8 cellular contexts compared by ENCODE assay signal in genomic region chr1:56803561-56804156, GRCh38. TPM values are rescaled to one million over a fixed set of nuclear protein-coding genes. Genes with fewer than 3 reads are reported as not detected.
DNase-seq lines count a peak whose midpoint lies in the region; ATAC-seq and TF ChIP-seq lines count a peak whose summit lies in the region.

No MANE protein-coding gene starts in this region.

- no peak overlapping the region for H3K4me3 Mint-ChIP-seq in natural killer cell

- H3K4me1 Mint-ChIP-seq in natural killer cell: no peaks in the 10 kb centered on the region

- no peak overlapping the region for H3K27ac Mint-ChIP-seq in natural killer cell

- peaks cover 0 to 3% of the 10 kb centered on the region in 2 donors for H3K27me3 Mint-ChIP-seq in natural killer cell (ENCODE audit: low read depth in 2 of 2)

- in situ Hi-C loops in GM13977 (cut with MboI; ENCODE audit: low pct_unique_long_range_greater_than_20kb, low sequenced_read_pairs, unreplicated experiment): no loop called here

- ATAC-seq in SK-N-SH treated with all-trans-retinoic acid at 6 μM for 48 hours (peak; percentile 70), left lobe of liver (peak; percentile 94), natural killer cell (no peak), HG03159 (IDR thresholded peaks at IDR 0.05; ENCODE audit: unreplicated experiment) (no peak), HG03097 (IDR thresholded peaks at IDR 0.05; ENCODE audit: low FRiP score, unreplicated experiment) (no peak)

- intact Hi-C loops in natural killer cell (cut with micrococcal nuclease): no loop called here

- no peaks in the 10 kb centered on the region for H3K36me3 Mint-ChIP-seq in natural killer cell

- peak; percentile 45 for TF ChIP-seq CTCF in GM13977 (IDR thresholded peaks at IDR 0.05; ENCODE audit: extremely low read depth, insufficient read depth, missing control alignments)
- no peak for TF ChIP-seq CTCF in natural killer cell (IDR thresholded peaks at IDR 0.05)

- no peaks in the 10 kb centered on the region for H3K9me3 Mint-ChIP-seq in natural killer cell

- DNase-seq in AG20443 (ENCODE audit: low spot score) (peak; percentile 47), GM13977 (ENCODE audit: low spot score) (no peak), HuH-7 (ENCODE audit: low spot score) (peak; percentile 43), left lobe of liver (ENCODE audit: low spot score) (no peak), natural killer cell (no peak)

TF ChIP-seq in SK-N-SH treated with all-trans-retinoic acid at 6 μM for 48 hours, 23 proteins besides CTCF, POLR2A, EP300 and RAD21:
- TF ChIP-seq CSDC2 (CRISPR knock-in tag; IDR thresholded peaks at IDR 0.05) (no peak), ZFP30 (CRISPR knock-in tag; IDR thresholded peaks at IDR 0.05) (no peak), ZNF70 (CRISPR knock-in tag; IDR thresholded peaks at IDR 0.05) (no peak), BACH2 (CRISPR knock-in tag; IDR thresholded peaks at IDR 0.05; ENCODE audit: borderline replicate concordance) (no peak), ZC3H10 (CRISPR knock-in tag; IDR thresholded peaks at IDR 0.05) (no peak), TCF4 (CRISPR knock-in tag; IDR thresholded peaks at IDR 0.05; ENCODE audit: borderline replicate concordance) (no peak), ZFP3 (CRISPR knock-in tag; IDR thresholded peaks at IDR 0.05) (no peak), ZNF8 (CRISPR knock-in tag; IDR thresholded peaks at IDR 0.05) (no peak), RARB (CRISPR knock-in tag; IDR thresholded peaks at IDR 0.05) (no peak), ZNF565 (CRISPR knock-in tag; conservative IDR thresholded peaks at IDR 0.05; ENCODE audit: low read depth) (no peak), ESRRG (CRISPR knock-in tag; IDR thresholded peaks at IDR 0.05) (no peak), PPARA (CRISPR knock-in tag; IDR thresholded peaks at IDR 0.05; ENCODE audit: borderline replicate concordance) (no peak), CSRNP3 (CRISPR knock-in tag; IDR thresholded peaks at IDR 0.05) (no peak), GLIS3 (CRISPR knock-in tag; IDR thresholded peaks at IDR 0.05) (no peak)
- TF ChIP-seq, protein P1, sequence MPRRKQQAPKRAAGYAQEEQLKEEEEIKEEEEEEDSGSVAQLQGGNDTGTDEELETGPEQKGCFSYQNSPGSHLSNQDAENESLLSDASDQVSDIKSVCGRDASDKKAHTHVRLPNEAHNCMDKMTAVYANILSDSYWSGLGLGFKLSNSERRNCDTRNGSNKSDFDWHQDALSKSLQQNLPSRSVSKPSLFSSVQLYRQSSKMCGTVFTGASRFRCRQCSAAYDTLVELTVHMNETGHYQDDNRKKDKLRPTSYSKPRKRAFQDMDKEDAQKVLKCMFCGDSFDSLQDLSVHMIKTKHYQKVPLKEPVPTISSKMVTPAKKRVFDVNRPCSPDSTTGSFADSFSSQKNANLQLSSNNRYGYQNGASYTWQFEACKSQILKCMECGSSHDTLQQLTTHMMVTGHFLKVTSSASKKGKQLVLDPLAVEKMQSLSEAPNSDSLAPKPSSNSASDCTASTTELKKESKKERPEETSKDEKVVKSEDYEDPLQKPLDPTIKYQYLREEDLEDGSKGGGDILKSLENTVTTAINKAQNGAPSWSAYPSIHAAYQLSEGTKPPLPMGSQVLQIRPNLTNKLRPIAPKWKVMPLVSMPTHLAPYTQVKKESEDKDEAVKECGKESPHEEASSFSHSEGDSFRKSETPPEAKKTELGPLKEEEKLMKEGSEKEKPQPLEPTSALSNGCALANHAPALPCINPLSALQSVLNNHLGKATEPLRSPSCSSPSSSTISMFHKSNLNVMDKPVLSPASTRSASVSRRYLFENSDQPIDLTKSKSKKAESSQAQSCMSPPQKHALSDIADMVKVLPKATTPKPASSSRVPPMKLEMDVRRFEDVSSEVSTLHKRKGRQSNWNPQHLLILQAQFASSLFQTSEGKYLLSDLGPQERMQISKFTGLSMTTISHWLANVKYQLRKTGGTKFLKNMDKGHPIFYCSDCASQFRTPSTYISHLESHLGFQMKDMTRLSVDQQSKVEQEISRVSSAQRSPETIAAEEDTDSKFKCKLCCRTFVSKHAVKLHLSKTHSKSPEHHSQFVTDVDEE (CRISPR knock-in tag; IDR thresholded peaks at IDR 0.05): no peak
- TF ChIP-seq, protein P2, sequence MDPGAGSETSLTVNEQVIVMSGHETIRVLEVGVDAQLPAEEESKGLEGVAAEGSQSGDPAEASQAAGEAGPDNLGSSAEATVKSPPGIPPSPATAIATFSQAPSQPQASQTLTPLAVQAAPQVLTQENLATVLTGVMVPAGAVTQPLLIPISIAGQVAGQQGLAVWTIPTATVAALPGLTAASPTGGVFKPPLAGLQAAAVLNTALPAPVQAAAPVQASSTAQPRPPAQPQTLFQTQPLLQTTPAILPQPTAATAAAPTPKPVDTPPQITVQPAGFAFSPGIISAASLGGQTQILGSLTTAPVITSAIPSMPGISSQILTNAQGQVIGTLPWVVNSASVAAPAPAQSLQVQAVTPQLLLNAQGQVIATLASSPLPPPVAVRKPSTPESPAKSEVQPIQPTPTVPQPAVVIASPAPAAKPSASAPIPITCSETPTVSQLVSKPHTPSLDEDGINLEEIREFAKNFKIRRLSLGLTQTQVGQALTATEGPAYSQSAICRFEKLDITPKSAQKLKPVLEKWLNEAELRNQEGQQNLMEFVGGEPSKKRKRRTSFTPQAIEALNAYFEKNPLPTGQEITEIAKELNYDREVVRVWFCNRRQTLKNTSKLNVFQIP (CRISPR knock-in tag; IDR thresholded peaks at IDR 0.05; ENCODE audit: borderline replicate concordance, low read depth): no peak
- TF ChIP-seq, protein P3, sequence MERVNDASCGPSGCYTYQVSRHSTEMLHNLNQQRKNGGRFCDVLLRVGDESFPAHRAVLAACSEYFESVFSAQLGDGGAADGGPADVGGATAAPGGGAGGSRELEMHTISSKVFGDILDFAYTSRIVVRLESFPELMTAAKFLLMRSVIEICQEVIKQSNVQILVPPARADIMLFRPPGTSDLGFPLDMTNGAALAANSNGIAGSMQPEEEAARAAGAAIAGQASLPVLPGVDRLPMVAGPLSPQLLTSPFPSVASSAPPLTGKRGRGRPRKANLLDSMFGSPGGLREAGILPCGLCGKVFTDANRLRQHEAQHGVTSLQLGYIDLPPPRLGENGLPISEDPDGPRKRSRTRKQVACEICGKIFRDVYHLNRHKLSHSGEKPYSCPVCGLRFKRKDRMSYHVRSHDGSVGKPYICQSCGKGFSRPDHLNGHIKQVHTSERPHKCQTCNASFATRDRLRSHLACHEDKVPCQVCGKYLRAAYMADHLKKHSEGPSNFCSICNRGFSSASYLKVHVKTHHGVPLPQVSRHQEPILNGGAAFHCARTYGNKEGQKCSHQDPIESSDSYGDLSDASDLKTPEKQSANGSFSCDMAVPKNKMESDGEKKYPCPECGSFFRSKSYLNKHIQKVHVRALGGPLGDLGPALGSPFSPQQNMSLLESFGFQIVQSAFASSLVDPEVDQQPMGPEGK (CRISPR knock-in tag; IDR thresholded peaks at IDR 0.05; ENCODE audit: borderline replicate concordance): no peak
- TF ChIP-seq, protein P4, sequence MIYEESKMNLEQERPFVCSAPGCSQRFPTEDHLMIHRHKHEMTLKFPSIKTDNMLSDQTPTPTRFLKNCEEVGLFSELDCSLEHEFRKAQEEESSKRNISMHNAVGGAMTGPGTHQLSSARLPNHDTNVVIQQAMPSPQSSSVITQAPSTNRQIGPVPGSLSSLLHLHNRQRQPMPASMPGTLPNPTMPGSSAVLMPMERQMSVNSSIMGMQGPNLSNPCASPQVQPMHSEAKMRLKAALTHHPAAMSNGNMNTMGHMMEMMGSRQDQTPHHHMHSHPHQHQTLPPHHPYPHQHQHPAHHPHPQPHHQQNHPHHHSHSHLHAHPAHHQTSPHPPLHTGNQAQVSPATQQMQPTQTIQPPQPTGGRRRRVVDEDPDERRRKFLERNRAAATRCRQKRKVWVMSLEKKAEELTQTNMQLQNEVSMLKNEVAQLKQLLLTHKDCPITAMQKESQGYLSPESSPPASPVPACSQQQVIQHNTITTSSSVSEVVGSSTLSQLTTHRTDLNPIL (CRISPR knock-in tag; IDR thresholded peaks at IDR 0.05; ENCODE audit: low read depth): no peak

RNA-seq across cellular contexts. Expression of gene FYB2, which starts 15.5 kb away (rescaled TPM):
- 19.4 TPM for total RNA-seq in left lobe of liver
- not detected for total RNA-seq in natural killer cell

RNA-seq across cellular contexts. Expression of gene C8A, which starts 50.9 kb away (rescaled TPM):
- total RNA-seq in left lobe of liver (302 TPM), natural killer cell (not detected)

Comparison
In these comparisons a context has a peak if more than half of its experiments do, and no peak if none do; other contexts are left out.
1. DNase-seq: peak in AG20443 (single experiment) and HuH-7 (single experiment); none in GM13977 (single experiment), left lobe of liver (single experiment) and natural killer cell (single experiment).
2. ATAC-seq: peak in SK-N-SH treated with all-trans-retinoic acid at 6 μM for 48 hours (single experiment) and left lobe of liver (single experiment); none in natural killer cell (0 of 3), HG03159 (single experiment) and HG03097 (single experiment).
3. RNA of gene FYB2, which starts 15.5 kb away (total RNA-seq): 19.4 TPM in left lobe of liver (single experiment); not detected in natural killer cell; every median in the first group is over 10 times any median in the second.
4. RNA of gene C8A, which starts 50.9 kb away (total RNA-seq): 302 TPM in left lobe of liver (single experiment); not detected in natural killer cell; every median in the first group is over 100 times any median in the second.